In the genomic region with DNA sequence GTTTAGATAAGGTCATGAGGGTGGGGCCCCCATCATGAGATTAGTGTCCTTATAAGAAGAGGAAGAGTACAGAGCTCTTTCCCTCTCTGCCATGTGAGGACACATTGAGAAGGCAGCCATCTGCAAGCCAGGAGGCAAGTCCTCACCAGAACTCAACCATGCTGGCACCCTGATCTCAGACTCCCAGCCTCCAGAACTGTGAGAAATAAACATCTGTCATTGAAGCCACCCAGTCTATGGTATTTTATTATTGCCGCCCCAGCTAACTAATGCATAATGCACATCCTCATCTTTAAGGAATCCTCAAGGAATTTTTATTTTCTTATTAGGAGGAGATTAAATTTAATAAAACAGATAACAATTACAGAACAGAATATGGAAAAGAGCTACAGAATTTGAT, we compare ENCODE assay signal across 1 cellular context.
TF ChIP-seq lines count a peak whose summit lies in the region.

No MANE protein-coding gene starts in this region.

TF ChIP-seq in SK-N-SH treated with all-trans-retinoic acid at 6 μM for 48 hours, 23 proteins besides CTCF, POLR2A, EP300 and RAD21 (continued from another document):
- TF ChIP-seq, protein P1, sequence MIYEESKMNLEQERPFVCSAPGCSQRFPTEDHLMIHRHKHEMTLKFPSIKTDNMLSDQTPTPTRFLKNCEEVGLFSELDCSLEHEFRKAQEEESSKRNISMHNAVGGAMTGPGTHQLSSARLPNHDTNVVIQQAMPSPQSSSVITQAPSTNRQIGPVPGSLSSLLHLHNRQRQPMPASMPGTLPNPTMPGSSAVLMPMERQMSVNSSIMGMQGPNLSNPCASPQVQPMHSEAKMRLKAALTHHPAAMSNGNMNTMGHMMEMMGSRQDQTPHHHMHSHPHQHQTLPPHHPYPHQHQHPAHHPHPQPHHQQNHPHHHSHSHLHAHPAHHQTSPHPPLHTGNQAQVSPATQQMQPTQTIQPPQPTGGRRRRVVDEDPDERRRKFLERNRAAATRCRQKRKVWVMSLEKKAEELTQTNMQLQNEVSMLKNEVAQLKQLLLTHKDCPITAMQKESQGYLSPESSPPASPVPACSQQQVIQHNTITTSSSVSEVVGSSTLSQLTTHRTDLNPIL (CRISPR knock-in tag; IDR thresholded peaks at IDR 0.05; ENCODE audit: low read depth): no peak
- TF ChIP-seq ZC3H10 (CRISPR knock-in tag; IDR thresholded peaks at IDR 0.05) (no peak), ZFP30 (CRISPR knock-in tag; IDR thresholded peaks at IDR 0.05) (no peak), BACH2 (CRISPR knock-in tag; IDR thresholded peaks at IDR 0.05; ENCODE audit: borderline replicate concordance) (no peak)
TF ChIP-seq in SK-N-SH treated with all-trans-retinoic acid at 6 μM for 48 hours: peak in this region for 0.
